Comparison of ENCODE assay signal across 35 cellular contexts in genomic region chr1:87851490-87851889, GRCh38.
"Had no signal": no experiment of that assay in that cellular context is flagged by ENCODE, and none has a peak within 500 bp of the region (broad histone marks: within the 10 kb centered on the region; RNA-seq: fewer than 3 reads in every experiment).

No MANE protein-coding gene starts in this region.

- H3K36me3 ChIP-seq: MG63 had no signal

- DNase-seq: Kasumi-1, MG63, MM.1S, MV-4-11, NCI-H1048, NCI-H1092, NCI-H1092 treated with DMSO at 0.1 percent for 48 hours, NCI-H1105, NCI-H1105 treated with DMSO at 0.1 percent for 48 hours, NCI-H1417, NCI-H1417 treated with DMSO at 0.1 percent for 48 hours, NCI-H1436, NCI-H1436 treated with DMSO at 0.1 percent for 48 hours, NCI-H146, NCI-H1694, NCI-H1694 treated with DMSO at 0.1 percent for 48 hours, NCI-H187, NCI-H187 treated with DMSO at 0.1 percent for 48 hours, NCI-H1930, NCI-H2029, NCI-H2029 treated with DMSO at 0.1 percent for 48 hours, NCI-H2081, NCI-H2081 treated with DMSO at 0.1 percent for 48 hours, NCI-H2107, NCI-H2171, NCI-H2171 treated with DMSO at 0.1 percent for 48 hours, NCI-H2227 treated with DMSO at 0.1 percent for 48 hours, NCI-H226, NCI-H345, NCI-H446, NCI-H446 treated with DMSO at 0.1 percent for 48 hours, NCI-H510A, NCI-H510A treated with DMSO at 0.1 percent for 48 hours, NCI-H524, NCI-H524 treated with DMSO at 0.1 percent for 48 hours had no signal

- H3K4me3 ChIP-seq: MG63 had no signal

- H3K9me3 ChIP-seq: MG63 had no signal
